ENCODE assay signal across 11 cellular contexts in the genomic region with DNA sequence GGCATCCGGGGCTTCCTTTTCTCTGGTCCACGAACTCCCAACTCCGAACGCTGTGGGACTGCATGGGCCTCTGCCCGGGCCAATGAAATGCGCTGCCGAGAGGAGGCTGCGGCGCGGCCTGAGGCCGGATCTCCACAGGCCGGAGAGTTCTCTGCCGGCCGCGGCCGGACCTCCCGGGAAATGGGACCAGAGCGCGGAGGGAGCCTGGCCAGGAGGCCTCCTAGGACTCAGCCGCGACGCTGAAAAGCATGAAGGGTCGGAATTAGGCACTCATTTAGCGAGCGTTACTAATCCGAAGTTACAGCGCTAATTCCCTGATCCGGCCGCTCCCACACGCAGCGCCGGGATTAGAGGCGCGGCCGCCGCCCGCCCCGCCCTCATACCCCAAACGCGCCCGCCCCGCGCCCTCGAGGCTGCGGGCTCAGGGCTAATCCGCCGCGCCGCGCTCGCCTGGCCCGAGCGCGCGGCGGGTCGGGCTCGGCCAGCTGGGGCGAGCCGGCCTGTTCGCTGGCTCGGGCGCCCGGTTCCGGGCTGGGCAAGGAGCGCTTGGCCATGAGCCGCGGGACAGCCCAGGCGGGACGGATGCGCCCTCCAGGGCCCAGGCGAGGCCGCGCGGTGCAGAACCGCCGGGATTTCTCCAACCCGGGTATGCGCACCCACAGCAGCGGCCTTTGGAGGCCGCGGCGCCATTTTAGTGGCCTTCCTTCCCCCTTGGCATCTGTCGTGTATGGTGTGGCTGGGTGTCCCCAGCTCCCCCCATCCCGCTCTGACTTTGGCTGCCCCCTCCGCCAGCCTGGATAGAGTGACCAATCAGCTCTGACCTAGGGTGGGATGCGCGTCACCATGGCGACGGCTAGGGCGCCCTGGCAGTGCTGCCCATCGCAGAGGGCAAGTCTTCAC. TPM values are rescaled to one million over a fixed set of nuclear protein-coding genes. Genes with fewer than 3 reads are reported as not detected.
DNase-seq lines count a peak whose midpoint lies in the region; ATAC-seq and TF ChIP-seq lines count a peak whose summit lies in the region.
"Had no signal": no experiment of that assay in that cellular context is flagged by ENCODE, and none has a peak within 500 bp of the region (broad histone marks: within the 10 kb centered on the region; RNA-seq: fewer than 3 reads in every experiment).

No MANE protein-coding gene starts in this region.

- H3K4me3 ChIP-seq in right atrium auricular region (peak overlapping the region in 1 of 2 donors; percentile 41), fibroblast of villous mesenchyme (ENCODE audit: low read depth, low read length) (peak overlapping the region; percentile 23), neural cell (ENCODE audit: low read length) (peak overlapping the region; percentile 88)
- H3K4me3 ChIP-seq: MG63 had no signal

- H3K4me2 ChIP-seq in neural cell (ENCODE audit: low read length): peak overlapping the region; percentile 86

- no peaks in the 10 kb centered on the region for H3F3A ChIP-seq in neural cell (ENCODE audit: insufficient read depth, low read length, poor library complexity, severe bottlenecking)

- intact Hi-C loops in Right ventricle myocardium superior (cut with DNase I): no loop called here

- DNase-seq in Right ventricle myocardium superior (no peak), right atrium auricular region (ENCODE audit: low spot score) (no peak), fibroblast of villous mesenchyme (ENCODE audit: low read depth) (no peak), SHP77 treated with DMSO at 0.1 percent for 48 hours (lab: John Stamatoyannopoulos, UW) (no peak)
- no peak for DNase-seq in activated effector memory CD4-positive, alpha-beta T cell treated with anti-CD3 and anti-CD28 coated beads, Interleukin-2, amount 50 U/mL, for 16 hours
- DNase-seq: ACHN; effector memory CD8-positive, alpha-beta T cell; MG63 had no signal

- no peaks in the 10 kb centered on the region for H4K20me1 ChIP-seq in neural cell (ENCODE audit: insufficient read depth)

- H3K27me3 ChIP-seq in right atrium auricular region (peaks cover 52 to 79% of the 10 kb centered on the region in 2 donors), neural cell (ENCODE audit: insufficient read depth, low read depth, low read length) (peaks cover 77% of the 10 kb centered on the region)

- peaks cover 0 to 26% of the 10 kb centered on the region in 2 donors for H3K4me1 ChIP-seq in right atrium auricular region

- TF ChIP-seq CTCF in right atrium auricular region (IDR thresholded peaks at IDR 0.05) (no peak), fibroblast of villous mesenchyme (IDR thresholded peaks at IDR 0.05; ENCODE audit: insufficient read depth, low read depth, low read length) (no peak), neural cell (IDR thresholded peaks at IDR 0.05; ENCODE audit: poor library complexity, severe bottlenecking) (no peak)

- H3K27ac ChIP-seq in right atrium auricular region (no peak overlapping the region), neural cell (ENCODE audit: low read length) (no peak overlapping the region)

- H3K9ac ChIP-seq in neural cell (ENCODE audit: low read length): peak overlapping the region; percentile 81

- ATAC-seq in Right ventricle myocardium superior (ENCODE audit: poor library complexity) (peak; percentile 57), GM21447 (IDR thresholded peaks at IDR 0.05; ENCODE audit: unreplicated experiment) (no peak), GM19035 (IDR thresholded peaks at IDR 0.05; ENCODE audit: unreplicated experiment) (no peak)
- ATAC-seq: effector memory CD8-positive, alpha-beta T cell had no signal

- no peaks in the 10 kb centered on the region for H3K9me3 ChIP-seq in right atrium auricular region
- no peaks in the 10 kb centered on the region for H3K9me3 ChIP-seq in neural cell (ENCODE audit: low read length)
- H3K9me3 ChIP-seq: MG63 had no signal

- H3K9me2 ChIP-seq in neural cell (ENCODE audit: insufficient read depth, low read length): no peaks in the 10 kb centered on the region

- H3K36me3 ChIP-seq in right atrium auricular region (no peaks in the 10 kb centered on the region), neural cell (ENCODE audit: insufficient read depth, low read length) (no peaks in the 10 kb centered on the region)
- H3K36me3 ChIP-seq: MG63 had no signal

- no peak for TF ChIP-seq RAD21 in neural cell (conservative IDR thresholded peaks at IDR 0.05)

- H2AFZ ChIP-seq in neural cell (ENCODE audit: low read depth, low read length): no peak overlapping the region

- TF ChIP-seq EP300 in neural cell (conservative IDR thresholded peaks at IDR 0.05; ENCODE audit: poor library complexity, severe bottlenecking): no peak

- peaks cover 95% of the 10 kb centered on the region for H3K79me2 ChIP-seq in neural cell (replicated peaks; ENCODE audit: insufficient read depth, low read length)

TF ChIP-seq in neural cell, 6 proteins besides CTCF, POLR2A, EP300 and RAD21:
- TF ChIP-seq MXI1 (conservative IDR thresholded peaks at IDR 0.05; ENCODE audit: poor library complexity, severe bottlenecking): no peak
- TF ChIP-seq POLR2AphosphoS5 (IDR thresholded peaks at IDR 0.05): no peak
- TF ChIP-seq REST (IDR thresholded peaks at IDR 0.05; ENCODE audit: borderline replicate concordance): no peak
- no peak for TF ChIP-seq EZH2 (IDR thresholded peaks at IDR 0.05; ENCODE audit: borderline replicate concordance, insufficient read depth, low read length, poor library complexity, severe bottlenecking)
- TF ChIP-seq SMC3 (conservative IDR thresholded peaks at IDR 0.05; ENCODE audit: poor library complexity): no peak

RNA-seq across cellular contexts. Expression of gene POLG, which starts 36.8 kb away (rescaled TPM):
- 36.9 TPM for total RNA-seq in Right ventricle myocardium superior
- 10 to 100 TPM; 36.0 to 37.9 TPM for total RNA-seq in right atrium auricular region
- total RNA-seq in fibroblast of villous mesenchyme: 75.4 and 79.5 TPM in 2 replicates
- polyA plus RNA-seq in neural cell: 47.9 and 62.9 TPM in 2 replicates
- polyA minus RNA-seq in neural cell: 42.7 and 58.9 TPM in 2 replicates
